ENCODE assay signal across 19 cellular contexts in the genomic region with DNA sequence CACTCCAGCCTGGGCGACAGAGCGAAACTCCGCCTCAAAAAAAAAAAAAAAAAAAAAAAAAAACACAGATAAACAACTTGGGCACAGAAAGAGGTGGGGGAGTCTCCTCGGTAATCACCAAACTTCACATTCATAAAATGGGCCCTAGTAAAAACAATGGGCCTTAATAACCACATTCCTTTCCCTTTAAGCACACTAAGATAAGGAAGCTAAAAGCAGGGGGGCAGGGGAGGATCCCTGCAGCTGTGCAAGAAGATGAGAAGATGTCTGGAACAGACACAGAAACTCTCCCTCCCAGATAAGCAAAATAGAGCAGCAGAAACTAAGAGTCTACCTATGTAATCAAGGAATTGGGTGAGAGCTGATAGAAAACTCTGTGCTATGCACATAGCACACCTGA.
"Had no signal": no experiment of that assay in that cellular context is flagged by ENCODE, and none has a peak within 500 bp of the region (broad histone marks: within the 10 kb centered on the region; RNA-seq: fewer than 3 reads in every experiment).

No MANE protein-coding gene starts in this region.

- H3K27ac Mint-ChIP-seq: activated naive CD8-positive, alpha-beta T cell treated with anti-CD3 and anti-CD28 coated beads for 36 hours; activated T-helper 17 cell treated with anti-CD3 and anti-CD28 coated beads, Interleukin-2, amount 50 U/mL, for 72 hours; brain; natural killer cell treated with Interleukin-12 subunit alpha and Interleukin-12 subunit beta and Interleukin-15 and Interleukin-18, amount 100 ng/mL, for 72 hours; stimulated activated effector memory CD8-positive, alpha-beta T cell treated with anti-CD3 and anti-CD28 coated beads, Interleukin-12 subunit alpha, Interleukin-12 subunit beta, amount 100 ng/mL, for 72 hours had no signal

- H3K36me3 ChIP-seq: stomach, WERI-Rb-1 had no signal

- H3K27me3 ChIP-seq: foreskin keratinocyte, hepatocyte, stomach had no signal

- H3K4me1 Mint-ChIP-seq: activated naive CD8-positive, alpha-beta T cell treated with anti-CD3 and anti-CD28 coated beads for 36 hours; activated T-helper 17 cell treated with anti-CD3 and anti-CD28 coated beads, Interleukin-2, amount 50 U/mL, for 72 hours; brain; stimulated activated effector memory CD8-positive, alpha-beta T cell treated with anti-CD3 and anti-CD28 coated beads, Interleukin-12 subunit alpha, Interleukin-12 subunit beta, amount 100 ng/mL, for 72 hours had no signal

- H3K27ac ChIP-seq: foreskin keratinocyte, hepatocyte, stomach, WERI-Rb-1 had no signal

- DNase-seq: activated CD4-positive, alpha-beta T cell treated with anti-CD3 and anti-CD28 coated beads, Interleukin-2, amount 50 U/mL, for 4 hours; activated naive CD4-positive, alpha-beta T cell; activated naive CD8-positive, alpha-beta T cell treated with anti-CD3 and anti-CD28 coated beads for 36 hours; cortex of kidney; effector CD4-positive, alpha-beta T cell; left cardiac atrium; stimulated activated CD4-positive, alpha-beta T cell treated with anti-CD3 and anti-CD28 coated beads, Interleukin-4, amount 100 ng/mL, for 24 hours; stomach; T-helper 1 cell; T-helper 9 cell; trophoblast cell; WERI-Rb-1 had no signal

- ATAC-seq: activated T-helper 17 cell treated with anti-CD3 and anti-CD28 coated beads, Interleukin-2, amount 50 U/mL, for 72 hours; foreskin keratinocyte; left cardiac atrium; natural killer cell treated with Interleukin-12 subunit alpha and Interleukin-12 subunit beta and Interleukin-15 and Interleukin-18, amount 100 ng/mL, for 72 hours; sciatic nerve; stimulated activated effector memory CD8-positive, alpha-beta T cell treated with anti-CD3 and anti-CD28 coated beads, Interleukin-12 subunit alpha, Interleukin-12 subunit beta, amount 100 ng/mL, for 72 hours had no signal

- H3K4me3 Mint-ChIP-seq: activated naive CD8-positive, alpha-beta T cell treated with anti-CD3 and anti-CD28 coated beads for 36 hours; activated T-helper 17 cell treated with anti-CD3 and anti-CD28 coated beads, Interleukin-2, amount 50 U/mL, for 72 hours; brain; natural killer cell treated with Interleukin-12 subunit alpha and Interleukin-12 subunit beta and Interleukin-15 and Interleukin-18, amount 100 ng/mL, for 72 hours; stimulated activated effector memory CD8-positive, alpha-beta T cell treated with anti-CD3 and anti-CD28 coated beads, Interleukin-12 subunit alpha, Interleukin-12 subunit beta, amount 100 ng/mL, for 72 hours had no signal

- H3K4me3 ChIP-seq: hepatocyte, stomach had no signal

- H3K36me3 Mint-ChIP-seq: stimulated activated effector memory CD8-positive, alpha-beta T cell treated with anti-CD3 and anti-CD28 coated beads, Interleukin-12 subunit alpha, Interleukin-12 subunit beta, amount 100 ng/mL, for 72 hours had no signal

- H3K27me3 Mint-ChIP-seq: activated naive CD8-positive, alpha-beta T cell treated with anti-CD3 and anti-CD28 coated beads for 36 hours; activated T-helper 17 cell treated with anti-CD3 and anti-CD28 coated beads, Interleukin-2, amount 50 U/mL, for 72 hours; natural killer cell treated with Interleukin-12 subunit alpha and Interleukin-12 subunit beta and Interleukin-15 and Interleukin-18, amount 100 ng/mL, for 72 hours had no signal
